Comparison of ENCODE assay signal across 17 cellular contexts in genomic region chr1:48228156-48228555, GRCh38. TPM values are rescaled to one million over a fixed set of nuclear protein-coding genes. Genes with fewer than 3 reads are reported as not detected.
DNase-seq lines count a peak whose midpoint lies in the region; ATAC-seq and TF ChIP-seq lines count a peak whose summit lies in the region.
"Had no signal": no experiment of that assay in that cellular context is flagged by ENCODE, and none has a peak within 500 bp of the region (broad histone marks: within the 10 kb centered on the region; RNA-seq: fewer than 3 reads in every experiment).

No MANE protein-coding gene starts in this region.

- H3K27me3 Mint-ChIP-seq in CD4-positive, CD25-positive, alpha-beta regulatory T cell, result peaks cover 5% of the 10 kb centered on the region
- no peaks in the 10 kb centered on the region for H3K27me3 Mint-ChIP-seq in activated naive CD8-positive, alpha-beta T cell treated with anti-CD3 and anti-CD28 coated beads for 36 hours

- ATAC-seq in CD4-positive, CD25-positive, alpha-beta regulatory T cell (ENCODE audit: low read depth in 2 of 2), result no peak
- ATAC-seq in HG03460 (IDR thresholded peaks at IDR 0.05; ENCODE audit: unreplicated experiment) (no peak), gastrocnemius medialis (no peak)

- in situ Hi-C loops in gastrocnemius medialis (cut with MboI; ENCODE audit: low sequenced_read_pairs in 4 of 4), result no loop called here

- no peak overlapping the region for H3K4me3 ChIP-seq in CD4-positive, CD25-positive, alpha-beta regulatory T cell (ENCODE audit: low read depth, low read length)
- H3K4me3 ChIP-seq in GM12875 (ENCODE audit: low read depth, low read length), result no peak overlapping the region
- H3K4me3 ChIP-seq in gastrocnemius medialis, result no peak overlapping the region

- 0 out of 2 replicates have a peak, but pooled peaks have one; percentile 17 for TF ChIP-seq CTCF in GM12875 (IDR thresholded peaks at IDR 0.05; ENCODE audit: borderline replicate concordance, insufficient read depth, low read depth, low read length)
- no peak for TF ChIP-seq CTCF in gastrocnemius medialis (IDR thresholded peaks at IDR 0.05 in 4 of 5, conservative IDR thresholded peaks at IDR 0.05 in 1 of 5)

- H3K27me3 ChIP-seq in CD4-positive, CD25-positive, alpha-beta regulatory T cell (ENCODE audit: control insufficient read depth, insufficient read depth, low read length), result no peaks in the 10 kb centered on the region
- no peaks in the 10 kb centered on the region for H3K27me3 ChIP-seq in gastrocnemius medialis

- H3K4me3 Mint-ChIP-seq in CD4-positive, CD25-positive, alpha-beta regulatory T cell, result no peak overlapping the region
- H3K4me3 Mint-ChIP-seq in activated naive CD8-positive, alpha-beta T cell treated with anti-CD3 and anti-CD28 coated beads for 36 hours, result no peak overlapping the region
- H3K4me3 Mint-ChIP-seq: mesothelial cell of epicardium had no signal

- peaks cover 0 to 2% (median 0%) of the 10 kb centered on the region in 7 donors for H3K9me3 Mint-ChIP-seq in CD4-positive, CD25-positive, alpha-beta regulatory T cell
- no peaks in the 10 kb centered on the region for H3K9me3 Mint-ChIP-seq in activated naive CD8-positive, alpha-beta T cell treated with anti-CD3 and anti-CD28 coated beads for 36 hours
- H3K9me3 Mint-ChIP-seq: mesothelial cell of epicardium had no signal

- intact Hi-C loops in gastrocnemius medialis (cut with DNase I; ENCODE audit: low total_unique reads), result no loop called here

- peak overlapping the region; percentile 18 for H3K27ac ChIP-seq in CD4-positive, CD25-positive, alpha-beta regulatory T cell (ENCODE audit: insufficient read depth, low read length, poor library complexity, severe bottlenecking)
- no peak overlapping the region for H3K27ac ChIP-seq in gastrocnemius medialis

- H3K36me3 Mint-ChIP-seq in CD4-positive, CD25-positive, alpha-beta regulatory T cell, result no peaks in the 10 kb centered on the region
- no peaks in the 10 kb centered on the region for H3K36me3 Mint-ChIP-seq in activated naive CD8-positive, alpha-beta T cell treated with anti-CD3 and anti-CD28 coated beads for 36 hours
- H3K36me3 Mint-ChIP-seq: mesothelial cell of epicardium had no signal

- peak overlapping the region in 2 of 3 donors; percentile 63 to 72 for H3K27ac Mint-ChIP-seq in CD4-positive, CD25-positive, alpha-beta regulatory T cell
- peak overlapping the region; percentile 43 for H3K27ac Mint-ChIP-seq in activated naive CD8-positive, alpha-beta T cell treated with anti-CD3 and anti-CD28 coated beads for 36 hours
- H3K27ac Mint-ChIP-seq: mesothelial cell of epicardium had no signal

- no peak for TF ChIP-seq POLR2A in gastrocnemius medialis (IDR thresholded peaks at IDR 0.05)

- H3K9me3 ChIP-seq in CD4-positive, CD25-positive, alpha-beta regulatory T cell (ENCODE audit: control insufficient read depth in 2 of 2, low read length in 2 of 2), result no peaks in the 10 kb centered on the region
- H3K9me3 ChIP-seq in gastrocnemius medialis, result no peaks in the 10 kb centered on the region

- H3K4me1 ChIP-seq in CD4-positive, CD25-positive, alpha-beta regulatory T cell (ENCODE audit: control insufficient read depth, insufficient read depth, low read length, poor library complexity, severe bottlenecking), result peaks cover 10% of the 10 kb centered on the region
- no peaks in the 10 kb centered on the region for H3K4me1 ChIP-seq in gastrocnemius medialis

- no peak for DNase-seq in CD4-positive, CD25-positive, alpha-beta regulatory T cell
- no peak for DNase-seq in activated naive CD8-positive, alpha-beta T cell treated with anti-CD3 and anti-CD28 coated beads for 36 hours
- DNase-seq in left kidney (ENCODE audit: low read depth, low spot score) (peak; percentile 41), T1000 (lab: John Stamatoyannopoulos, UW) (no peak), NCI-H510A treated with DMSO at 0.1 percent for 48 hours (lab: John Stamatoyannopoulos, UW) (no peak), gastrocnemius medialis (no peak)
- DNase-seq: activated CD8-positive, alpha-beta memory T cell treated with anti-CD3 and anti-CD28 coated beads, Interleukin-2, amount 50 U/mL, for 48 hours; caudate nucleus; DMS79; foreskin fibroblast; NK-92 treated with Interleukin-12 subunit alpha and Interleukin-12 subunit beta, amount 100 ng/mL, for 24 hours had no signal

- H3K4me1 Mint-ChIP-seq in CD4-positive, CD25-positive, alpha-beta regulatory T cell, result peaks cover 0 to 4% (median 0%) of the 10 kb centered on the region in 4 donors
- no peaks in the 10 kb centered on the region for H3K4me1 Mint-ChIP-seq in activated naive CD8-positive, alpha-beta T cell treated with anti-CD3 and anti-CD28 coated beads for 36 hours
- H3K4me1 Mint-ChIP-seq: mesothelial cell of epicardium had no signal

- H3K36me3 ChIP-seq in CD4-positive, CD25-positive, alpha-beta regulatory T cell (ENCODE audit: control insufficient read depth, insufficient read depth, low read length), result no peaks in the 10 kb centered on the region
- H3K36me3 ChIP-seq in gastrocnemius medialis, result no peaks in the 10 kb centered on the region

RNA-seq across cellular contexts. Expression of gene SLC5A9, which starts 5.6 kb away (rescaled TPM):
- not detected for total RNA-seq in CD4-positive, CD25-positive, alpha-beta regulatory T cell
- polyA plus RNA-seq in CD4-positive, CD25-positive, alpha-beta regulatory T cell, result not detected
- not detected for total RNA-seq in activated naive CD8-positive, alpha-beta T cell treated with anti-CD3 and anti-CD28 coated beads for 36 hours
- total RNA-seq in gastrocnemius medialis, result not detected
- total RNA-seq: H4; skeletal muscle tissue; T-helper 1 cell treated with Interleukin-12 subunit alpha and Interleukin-12 subunit beta and Interleukin-4 antibody, amounts not matched to agents 30 ng/mL and 1 ng/mL, for 36 hours had no signal
